21 cellular contexts compared by ENCODE assay signal in the genomic region with DNA sequence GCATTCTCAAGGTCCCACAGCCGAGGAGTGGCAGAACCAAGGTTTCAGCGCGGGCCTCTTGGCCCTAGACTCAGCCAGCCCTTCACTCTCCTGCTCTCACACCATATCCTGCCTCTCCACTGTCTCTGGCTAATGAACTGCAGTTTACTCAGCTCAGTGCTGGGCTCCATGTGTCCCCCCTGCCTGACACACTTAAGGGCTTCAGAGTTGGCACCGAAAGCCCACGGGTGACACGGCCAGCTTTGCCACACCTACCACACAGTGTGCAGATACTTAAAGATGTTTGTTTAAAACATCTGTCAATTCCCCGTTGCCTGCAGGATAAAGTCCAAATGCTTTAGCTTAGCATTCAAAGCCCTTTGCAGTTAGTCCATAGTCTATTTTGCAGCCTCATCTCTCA.
"Had no signal": no experiment of that assay in that cellular context is flagged by ENCODE, and none has a peak within 500 bp of the region (broad histone marks: within the 10 kb centered on the region; RNA-seq: fewer than 3 reads in every experiment).

No MANE protein-coding gene starts in this region.

- H3K4me3 Mint-ChIP-seq: memory B cell; naive thymus-derived CD8-positive, alpha-beta T cell; stimulated activated naive B cell treated with anti-CD40 and anti-IgM and Interleukin-4, amounts not matched to agents 10 μg/mL and 1 μg/mL and 100 μg/mL, for 72 hours had no signal

- H3K9me3 ChIP-seq: gastrocnemius medialis, pancreas, spleen, tibial nerve, vagina had no signal

- H3K27me3 ChIP-seq: brain microvascular endothelial cell, gastrocnemius medialis, pancreas, spleen, tibial nerve, vagina had no signal

- ATAC-seq: esophagus mucosa; gastrocnemius medialis; naive thymus-derived CD8-positive, alpha-beta T cell; pancreas; sciatic nerve; stimulated activated naive B cell treated with anti-CD40 and anti-IgM and Interleukin-4, amounts not matched to agents 10 μg/mL and 1 μg/mL and 100 μg/mL, for 72 hours had no signal

- DNase-seq: activated CD4-positive, alpha-beta T cell treated with anti-CD3 and anti-CD28 coated beads, Interleukin-2, amount 50 U/mL, for 4 hours; activated naive CD4-positive, alpha-beta T cell treated with anti-CD3 and anti-CD28 coated beads, Interleukin-2, amount 50 U/mL, for 16 hours; aorta; brain microvascular endothelial cell; central memory CD4-positive, alpha-beta T cell; cortex of kidney; gastrocnemius medialis; spleen; stimulated activated CD4-positive, alpha-beta T cell treated with anti-CD3 and anti-CD28 coated beads, Interleukin-4, amount 100 ng/mL, for 4 hours; stimulated activated naive B cell treated with anti-CD40 and anti-IgM and Interleukin-4, amounts not matched to agents 10 μg/mL and 1 μg/mL and 100 μg/mL, for 72 hours; substantia nigra; SW 1271; T-helper 2 cell; WERI-Rb-1 had no signal

- H3K4me1 ChIP-seq: pancreas, spleen, vagina had no signal

- H3K4me3 ChIP-seq: gastrocnemius medialis, pancreas, spleen, tibial nerve, vagina had no signal

- H3K9me3 Mint-ChIP-seq: memory B cell; naive thymus-derived CD8-positive, alpha-beta T cell; stimulated activated naive B cell treated with anti-CD40 and anti-IgM and Interleukin-4, amounts not matched to agents 10 μg/mL and 1 μg/mL and 100 μg/mL, for 72 hours had no signal

- H3K36me3 ChIP-seq: brain microvascular endothelial cell, gastrocnemius medialis, pancreas, WERI-Rb-1 had no signal

- H3K27me3 Mint-ChIP-seq: naive thymus-derived CD8-positive, alpha-beta T cell; stimulated activated naive B cell treated with anti-CD40 and anti-IgM and Interleukin-4, amounts not matched to agents 10 μg/mL and 1 μg/mL and 100 μg/mL, for 72 hours had no signal

- H3K27ac Mint-ChIP-seq: memory B cell; stimulated activated naive B cell treated with anti-CD40 and anti-IgM and Interleukin-4, amounts not matched to agents 10 μg/mL and 1 μg/mL and 100 μg/mL, for 72 hours had no signal

- H3K4me1 Mint-ChIP-seq: memory B cell; stimulated activated naive B cell treated with anti-CD40 and anti-IgM and Interleukin-4, amounts not matched to agents 10 μg/mL and 1 μg/mL and 100 μg/mL, for 72 hours had no signal

- H3K27ac ChIP-seq: brain microvascular endothelial cell, gastrocnemius medialis, pancreas, spleen, tibial nerve, vagina, WERI-Rb-1 had no signal
